In genomic region chr3:101676765-101677435, GRCh38 we compare ENCODE assay signal across 1 cellular context.
TF ChIP-seq lines count a peak whose summit lies in the region.

Gene ZBTB11, minus strand, starts transcription at chr3:101677132. Its CDS starts 218 bp downstream, at chr3:101676914.

TF ChIP-seq in HepG2, 621 proteins besides CTCF, POLR2A, EP300 and RAD21 (continued from another document):
- TF ChIP-seq, protein P1, sequence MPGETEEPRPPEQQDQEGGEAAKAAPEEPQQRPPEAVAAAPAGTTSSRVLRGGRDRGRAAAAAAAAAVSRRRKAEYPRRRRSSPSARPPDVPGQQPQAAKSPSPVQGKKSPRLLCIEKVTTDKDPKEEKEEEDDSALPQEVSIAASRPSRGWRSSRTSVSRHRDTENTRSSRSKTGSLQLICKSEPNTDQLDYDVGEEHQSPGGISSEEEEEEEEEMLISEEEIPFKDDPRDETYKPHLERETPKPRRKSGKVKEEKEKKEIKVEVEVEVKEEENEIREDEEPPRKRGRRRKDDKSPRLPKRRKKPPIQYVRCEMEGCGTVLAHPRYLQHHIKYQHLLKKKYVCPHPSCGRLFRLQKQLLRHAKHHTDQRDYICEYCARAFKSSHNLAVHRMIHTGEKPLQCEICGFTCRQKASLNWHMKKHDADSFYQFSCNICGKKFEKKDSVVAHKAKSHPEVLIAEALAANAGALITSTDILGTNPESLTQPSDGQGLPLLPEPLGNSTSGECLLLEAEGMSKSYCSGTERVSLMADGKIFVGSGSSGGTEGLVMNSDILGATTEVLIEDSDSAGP (CRISPR knock-in tag; IDR thresholded peaks at IDR 0.05; ENCODE audit: borderline replicate concordance): peak; percentile 85; the same call in 1 of the 2 replicates
- TF ChIP-seq, protein P2, sequence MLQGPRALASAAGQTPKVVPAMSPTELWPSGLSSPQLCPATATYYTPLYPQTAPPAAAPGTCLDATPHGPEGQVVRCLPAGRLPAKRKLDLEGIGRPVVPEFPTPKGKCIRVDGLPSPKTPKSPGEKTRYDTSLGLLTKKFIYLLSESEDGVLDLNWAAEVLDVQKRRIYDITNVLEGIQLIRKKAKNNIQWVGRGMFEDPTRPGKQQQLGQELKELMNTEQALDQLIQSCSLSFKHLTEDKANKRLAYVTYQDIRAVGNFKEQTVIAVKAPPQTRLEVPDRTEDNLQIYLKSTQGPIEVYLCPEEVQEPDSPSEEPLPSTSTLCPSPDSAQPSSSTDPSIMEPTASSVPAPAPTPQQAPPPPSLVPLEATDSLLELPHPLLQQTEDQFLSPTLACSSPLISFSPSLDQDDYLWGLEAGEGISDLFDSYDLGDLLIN (CRISPR knock-in tag; IDR thresholded peaks at IDR 0.05; ENCODE audit: borderline replicate concordance): 0 out of 2 replicates have a peak, but pooled peaks have one; percentile 77
- TF ChIP-seq ZNF883 (CRISPR knock-in tag; IDR thresholded peaks at IDR 0.05; ENCODE audit: not compliant biosample characterization) (peak; percentile 23), ELF4 (CRISPR knock-in tag; IDR thresholded peaks at IDR 0.05; ENCODE audit: borderline replicate concordance) (no peak), GABPB1 (CRISPR knock-in tag; IDR thresholded peaks at IDR 0.05) (peak; percentile 96), ZNF430 (CRISPR knock-in tag; IDR thresholded peaks at IDR 0.05) (peak; percentile 48), SPEN (CRISPR knock-in tag; IDR thresholded peaks at IDR 0.05; ENCODE audit: low read depth) (peak; percentile 78), SP1 (IDR thresholded peaks at IDR 0.05) (no peak), SP1 (CRISPR knock-in tag; IDR thresholded peaks at IDR 0.05) (peak; percentile 91), ZKSCAN5 (CRISPR knock-in tag; IDR thresholded peaks at IDR 0.05) (no peak), RBFOX2 (IDR thresholded peaks at IDR 0.05; ENCODE audit: low read depth, low read length) (peak; percentile 86), KAT7 (CRISPR knock-in tag; IDR thresholded peaks at IDR 0.05; ENCODE audit: borderline replicate concordance) (peak; percentile 67), ZFP36 (IDR thresholded peaks at IDR 0.05; ENCODE audit: borderline replicate concordance, low read depth, low read length, partially characterized antibody) (no peak), ATF7-NPFF (CRISPR knock-in tag; IDR thresholded peaks at IDR 0.05; ENCODE audit: low read depth) (peak; percentile 47; the same call in 1 of the 2 replicates), FLYWCH1 (CRISPR knock-in tag; IDR thresholded peaks at IDR 0.05) (no peak), FOXO1 (CRISPR knock-in tag; IDR thresholded peaks at IDR 0.05) (peak; percentile 23; the same call in 1 of the 2 replicates), TBX3 (IDR thresholded peaks at IDR 0.05; ENCODE audit: borderline replicate concordance) (no peak), ZBTB26 (CRISPR knock-in tag; IDR thresholded peaks at IDR 0.05; ENCODE audit: borderline replicate concordance) (no peak), NR2F6 (IDR thresholded peaks at IDR 0.05) (no peak), NR2F6 (CRISPR knock-in tag; IDR thresholded peaks at IDR 0.05) (peak; percentile 19; the same call in 1 of the 2 replicates), KMT2A (CRISPR knock-in tag; IDR thresholded peaks at IDR 0.05) (peak; percentile 85), RORA (CRISPR knock-in tag; IDR thresholded peaks at IDR 0.05) (no peak), ISL2 (CRISPR knock-in tag; IDR thresholded peaks at IDR 0.05) (peak; percentile 81), LBX2 (CRISPR knock-in tag; IDR thresholded peaks at IDR 0.05; ENCODE audit: borderline replicate concordance) (peak; percentile 82; the same call in 1 of the 2 replicates), ZNF138 (CRISPR knock-in tag; IDR thresholded peaks at IDR 0.05; ENCODE audit: low read depth) (no peak), ZNF432 (CRISPR knock-in tag; IDR thresholded peaks at IDR 0.05; ENCODE audit: borderline replicate concordance) (no peak), ZNF3 (CRISPR knock-in tag; IDR thresholded peaks at IDR 0.05) (no peak), PPARG (CRISPR knock-in tag; conservative IDR thresholded peaks at IDR 0.05) (0 out of 2 replicates have a peak, but pooled peaks have one; percentile 16), ZNF333 (CRISPR knock-in tag; IDR thresholded peaks at IDR 0.05; ENCODE audit: borderline replicate concordance) (peak; percentile 95; the same call in 1 of the 2 replicates), SAP130 (CRISPR knock-in tag; IDR thresholded peaks at IDR 0.05; ENCODE audit: low read depth) (peak; percentile 86), ZNF484 (CRISPR knock-in tag; IDR thresholded peaks at IDR 0.05; ENCODE audit: borderline replicate concordance, low read depth) (no peak), NFRKB (IDR thresholded peaks at IDR 0.05) (peak; percentile 44; the same call in 1 of the 2 replicates), CEBPB (IDR thresholded peaks at IDR 0.05; ENCODE audit: borderline replicate concordance, low read depth, low read length) (peak; percentile 73; the same call in 1 of the 2 replicates), ZC3H4 (CRISPR knock-in tag; IDR thresholded peaks at IDR 0.05; ENCODE audit: borderline replicate concordance) (no peak), HINFP (CRISPR knock-in tag; IDR thresholded peaks at IDR 0.05; ENCODE audit: low read depth) (peak; percentile 86; the same call in 1 of the 2 replicates), KAT2B (IDR thresholded peaks at IDR 0.05; ENCODE audit: borderline replicate concordance, low read depth, low read length) (no peak), KMT2B (CRISPR knock-in tag; IDR thresholded peaks at IDR 0.05) (peak; percentile 89)
- TF ChIP-seq, protein P3, sequence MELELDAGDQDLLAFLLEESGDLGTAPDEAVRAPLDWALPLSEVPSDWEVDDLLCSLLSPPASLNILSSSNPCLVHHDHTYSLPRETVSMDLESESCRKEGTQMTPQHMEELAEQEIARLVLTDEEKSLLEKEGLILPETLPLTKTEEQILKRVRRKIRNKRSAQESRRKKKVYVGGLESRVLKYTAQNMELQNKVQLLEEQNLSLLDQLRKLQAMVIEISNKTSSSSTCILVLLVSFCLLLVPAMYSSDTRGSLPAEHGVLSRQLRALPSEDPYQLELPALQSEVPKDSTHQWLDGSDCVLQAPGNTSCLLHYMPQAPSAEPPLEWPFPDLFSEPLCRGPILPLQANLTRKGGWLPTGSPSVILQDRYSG (CRISPR knock-in tag; IDR thresholded peaks at IDR 0.05): 0 out of 2 replicates have a peak, but pooled peaks have one; percentile 50
- TF ChIP-seq, protein P4, sequence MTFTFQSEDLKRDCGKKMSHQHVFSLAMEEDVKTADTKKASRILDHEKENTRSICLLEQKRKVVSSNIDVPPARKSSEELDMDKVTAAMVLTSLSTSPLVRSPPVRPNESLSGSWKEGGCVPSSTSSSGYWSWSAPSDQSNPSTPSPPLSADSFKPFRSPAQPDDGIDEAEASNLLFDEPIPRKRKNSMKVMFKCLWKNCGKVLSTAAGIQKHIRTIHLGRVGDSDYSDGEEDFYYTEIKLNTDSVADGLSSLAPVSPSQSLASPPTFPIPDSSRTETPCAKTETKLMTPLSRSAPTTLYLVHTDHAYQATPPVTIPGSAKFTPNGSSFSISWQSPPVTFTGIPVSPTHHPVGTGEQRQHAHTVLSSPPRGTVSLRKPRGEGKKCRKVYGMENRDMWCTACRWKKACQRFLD (CRISPR knock-in tag; IDR thresholded peaks at IDR 0.05; ENCODE audit: borderline replicate concordance): no peak
- TF ChIP-seq, protein P5, sequence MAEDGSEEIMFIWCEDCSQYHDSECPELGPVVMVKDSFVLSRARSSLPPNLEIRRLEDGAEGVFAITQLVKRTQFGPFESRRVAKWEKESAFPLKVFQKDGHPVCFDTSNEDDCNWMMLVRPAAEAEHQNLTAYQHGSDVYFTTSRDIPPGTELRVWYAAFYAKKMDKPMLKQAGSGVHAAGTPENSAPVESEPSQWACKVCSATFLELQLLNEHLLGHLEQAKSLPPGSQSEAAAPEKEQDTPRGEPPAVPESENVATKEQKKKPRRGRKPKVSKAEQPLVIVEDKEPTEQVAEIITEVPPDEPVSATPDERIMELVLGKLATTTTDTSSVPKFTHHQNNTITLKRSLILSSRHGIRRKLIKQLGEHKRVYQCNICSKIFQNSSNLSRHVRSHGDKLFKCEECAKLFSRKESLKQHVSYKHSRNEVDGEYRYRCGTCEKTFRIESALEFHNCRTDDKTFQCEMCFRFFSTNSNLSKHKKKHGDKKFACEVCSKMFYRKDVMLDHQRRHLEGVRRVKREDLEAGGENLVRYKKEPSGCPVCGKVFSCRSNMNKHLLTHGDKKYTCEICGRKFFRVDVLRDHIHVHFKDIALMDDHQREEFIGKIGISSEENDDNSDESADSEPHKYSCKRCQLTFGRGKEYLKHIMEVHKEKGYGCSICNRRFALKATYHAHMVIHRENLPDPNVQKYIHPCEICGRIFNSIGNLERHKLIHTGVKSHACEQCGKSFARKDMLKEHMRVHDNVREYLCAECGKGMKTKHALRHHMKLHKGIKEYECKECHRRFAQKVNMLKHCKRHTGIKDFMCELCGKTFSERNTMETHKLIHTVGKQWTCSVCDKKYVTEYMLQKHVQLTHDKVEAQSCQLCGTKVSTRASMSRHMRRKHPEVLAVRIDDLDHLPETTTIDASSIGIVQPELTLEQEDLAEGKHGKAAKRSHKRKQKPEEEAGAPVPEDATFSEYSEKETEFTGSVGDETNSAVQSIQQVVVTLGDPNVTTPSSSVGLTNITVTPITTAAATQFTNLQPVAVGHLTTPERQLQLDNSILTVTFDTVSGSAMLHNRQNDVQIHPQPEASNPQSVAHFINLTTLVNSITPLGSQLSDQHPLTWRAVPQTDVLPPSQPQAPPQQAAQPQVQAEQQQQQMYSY (CRISPR knock-in tag; IDR thresholded peaks at IDR 0.05): 0 out of 2 replicates have a peak, but pooled peaks have one; percentile 56
- TF ChIP-seq, protein P6, sequence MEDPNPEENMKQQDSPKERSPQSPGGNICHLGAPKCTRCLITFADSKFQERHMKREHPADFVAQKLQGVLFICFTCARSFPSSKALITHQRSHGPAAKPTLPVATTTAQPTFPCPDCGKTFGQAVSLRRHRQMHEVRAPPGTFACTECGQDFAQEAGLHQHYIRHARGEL (CRISPR knock-in tag; IDR thresholded peaks at IDR 0.05): no peak; the same call in 1 of the 2 replicates
- TF ChIP-seq, protein P7, sequence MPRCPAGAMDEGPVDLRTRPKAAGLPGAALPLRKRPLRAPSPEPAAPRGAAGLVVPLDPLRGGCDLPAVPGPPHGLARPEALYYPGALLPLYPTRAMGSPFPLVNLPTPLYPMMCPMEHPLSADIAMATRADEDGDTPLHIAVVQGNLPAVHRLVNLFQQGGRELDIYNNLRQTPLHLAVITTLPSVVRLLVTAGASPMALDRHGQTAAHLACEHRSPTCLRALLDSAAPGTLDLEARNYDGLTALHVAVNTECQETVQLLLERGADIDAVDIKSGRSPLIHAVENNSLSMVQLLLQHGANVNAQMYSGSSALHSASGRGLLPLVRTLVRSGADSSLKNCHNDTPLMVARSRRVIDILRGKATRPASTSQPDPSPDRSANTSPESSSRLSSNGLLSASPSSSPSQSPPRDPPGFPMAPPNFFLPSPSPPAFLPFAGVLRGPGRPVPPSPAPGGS (CRISPR knock-in tag; IDR thresholded peaks at IDR 0.05): 0 out of 2 replicates have a peak, but pooled peaks have one; percentile 19
